22 cellular contexts compared by ENCODE assay signal in the genomic region with DNA sequence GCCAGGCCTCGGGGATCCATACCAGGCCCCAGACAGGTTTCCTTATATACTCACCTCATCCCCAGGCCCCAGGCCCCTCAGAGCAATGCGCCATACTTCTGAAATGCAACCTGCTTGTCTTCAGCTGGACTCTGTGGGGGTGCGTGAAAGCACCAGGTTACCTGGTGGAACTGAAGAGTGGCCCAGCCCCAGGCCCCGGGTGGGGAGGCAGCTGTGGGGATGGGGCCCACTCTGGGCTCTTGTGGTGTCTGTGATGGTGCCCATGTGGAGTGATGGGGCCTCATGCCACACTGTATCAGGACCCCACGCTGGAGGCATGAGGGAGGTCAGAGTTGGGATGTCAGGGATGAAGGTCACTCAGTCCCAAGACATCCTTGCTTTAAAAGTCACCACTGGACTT.
"Had no signal": no experiment of that assay in that cellular context is flagged by ENCODE, and none has a peak within 500 bp of the region (broad histone marks: within the 10 kb centered on the region; RNA-seq: fewer than 3 reads in every experiment).

No MANE protein-coding gene starts in this region.

- H3K36me3 ChIP-seq: lower lobe of right lung, neutrophil, pancreas, right lobe of liver, stomach, thyroid gland had no signal

- H3K9me3 ChIP-seq: neutrophil, pancreas, right lobe of liver, thyroid gland had no signal

- H3K9me3 Mint-ChIP-seq: effector memory CD8-positive, alpha-beta T cell had no signal

- ATAC-seq: effector memory CD8-positive, alpha-beta T cell; left ventricle myocardium superior; natural killer cell; pancreas; right lobe of liver; stimulated activated effector memory CD8-positive, alpha-beta T cell treated with anti-CD3 and anti-CD28 coated beads, Interleukin-12 subunit alpha, Interleukin-12 subunit beta, amount 100 ng/mL, for 72 hours had no signal

- H3K27me3 ChIP-seq: neutrophil, right lobe of liver, thyroid gland had no signal

- H3K4me1 ChIP-seq: lower lobe of right lung, pancreas, right lobe of liver, stomach, thyroid gland had no signal

- H3K4me3 ChIP-seq: lower lobe of right lung, pancreas, right lobe of liver, smooth muscle cell, stomach, thyroid gland had no signal

- FAIRE-seq: endometrium, frontal cortex, pancreas had no signal

- DNase-seq: cortex of kidney; effector memory CD8-positive, alpha-beta T cell; erythroblast; hypothalamus; immature natural killer cell; lower lobe of right lung; natural killer cell; stimulated activated CD4-positive, alpha-beta T cell treated with anti-CD3 and anti-CD28 coated beads, Interleukin-2, amount 100 ng/mL, for 24 hours; stimulated activated CD4-positive, alpha-beta T cell treated with anti-CD3 and anti-CD28 coated beads, Interleukin-4, amount 100 ng/mL, for 24 hours; stimulated activated naive CD4-positive, alpha-beta T cell treated with Interleukin-2 at 50 U/mL for 16 hours; stomach; thyroid gland; trophoblast cell had no signal

- H3K27ac Mint-ChIP-seq: effector memory CD8-positive, alpha-beta T cell; natural killer cell; progenitor cell of endocrine pancreas; stimulated activated effector memory CD8-positive, alpha-beta T cell treated with anti-CD3 and anti-CD28 coated beads, Interleukin-12 subunit alpha, Interleukin-12 subunit beta, amount 100 ng/mL, for 72 hours had no signal

- H3K4me3 Mint-ChIP-seq: effector memory CD8-positive, alpha-beta T cell; immature natural killer cell; natural killer cell; stimulated activated effector memory CD8-positive, alpha-beta T cell treated with anti-CD3 and anti-CD28 coated beads, Interleukin-12 subunit alpha, Interleukin-12 subunit beta, amount 100 ng/mL, for 72 hours had no signal

- H3K27ac ChIP-seq: lower lobe of right lung, neutrophil, pancreas, right lobe of liver, stomach, thyroid gland had no signal

- H3K36me3 Mint-ChIP-seq: natural killer cell; stimulated activated effector memory CD8-positive, alpha-beta T cell treated with anti-CD3 and anti-CD28 coated beads, Interleukin-12 subunit alpha, Interleukin-12 subunit beta, amount 100 ng/mL, for 72 hours had no signal
